Comparison of ENCODE assay signal across 20 cellular contexts in the genomic region with DNA sequence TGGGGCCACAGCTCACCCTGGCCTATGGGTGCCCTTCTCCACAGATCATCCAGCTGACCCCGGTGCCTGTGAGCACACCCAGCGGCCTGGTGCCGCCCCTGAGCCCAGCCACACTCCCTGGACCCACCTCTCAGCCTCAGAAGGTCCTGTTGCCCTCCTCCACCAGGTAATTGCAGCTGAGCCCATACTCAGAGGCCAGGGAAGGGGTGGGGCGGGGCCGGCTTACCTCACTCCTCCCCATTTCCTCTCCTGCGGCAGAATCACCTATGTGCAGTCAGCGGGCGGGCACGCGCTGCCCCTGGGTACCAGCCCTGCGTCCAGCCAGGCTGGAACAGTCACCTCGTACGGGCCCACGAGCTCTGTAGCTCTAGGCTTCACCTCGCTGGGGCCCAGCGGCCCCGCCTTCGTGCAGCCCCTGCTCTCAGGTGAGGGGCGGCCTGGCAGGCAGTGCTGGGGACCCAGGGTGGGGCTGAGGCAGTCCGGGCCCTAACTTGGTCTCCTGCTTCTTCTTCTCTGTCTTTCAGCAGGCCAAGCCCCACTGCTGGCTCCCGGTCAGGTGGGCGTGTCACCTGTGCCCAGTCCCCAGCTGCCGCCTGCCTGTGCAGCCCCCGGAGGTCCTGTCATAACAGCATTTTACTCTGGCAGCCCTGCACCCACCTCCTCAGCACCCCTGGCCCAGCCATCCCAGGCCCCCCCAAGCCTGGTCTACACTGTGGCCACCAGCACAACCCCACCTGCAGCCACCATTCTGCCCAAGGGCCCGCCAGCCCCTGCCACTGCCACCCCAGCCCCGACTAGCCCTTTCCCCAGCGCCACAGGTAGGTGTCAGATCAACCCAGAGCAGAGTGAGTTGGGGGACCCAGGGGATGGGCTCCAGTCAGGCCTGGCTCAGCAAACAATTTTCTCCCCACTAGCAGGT. TPM values are rescaled to one million over a fixed set of nuclear protein-coding genes. Genes with fewer than 3 reads are reported as not detected.
DNase-seq lines count a peak whose midpoint lies in the region; ATAC-seq lines count a peak whose summit lies in the region.
"Had no signal": no experiment of that assay in that cellular context is flagged by ENCODE, and none has a peak within 500 bp of the region (broad histone marks: within the 10 kb centered on the region; RNA-seq: fewer than 3 reads in every experiment).

No MANE protein-coding gene starts in this region.

- peak overlapping the region; percentile 23 for H4K8ac ChIP-seq in neuronal stem cell (ENCODE audit: low read depth, low read length)

- H3K36me3 ChIP-seq in neuronal stem cell (replicated peaks in 1 of 2; ENCODE audit: control insufficient read depth in 2 of 2, insufficient read depth in 2 of 2, low read length in 2 of 2) (peaks cover 83 to 98% of the 10 kb centered on the region in 2 donors), GM23248 (ENCODE audit: low read depth) (peaks cover 8% of the 10 kb centered on the region; the same call in 1 of the 2 replicates)

- no peaks in the 10 kb centered on the region for H4K20me1 ChIP-seq in GM23248 (ENCODE audit: insufficient read depth)

- no peak overlapping the region for H3K9ac ChIP-seq in neuronal stem cell (ENCODE audit: low read depth, low read length, poor library complexity)
- H3K9ac ChIP-seq in GM23248, result no peak overlapping the region
- H3K9ac ChIP-seq: parathyroid adenoma had no signal

- no peak overlapping the region for H4K91ac ChIP-seq in neuronal stem cell (ENCODE audit: low read depth, low read length, poor library complexity)

- no peak overlapping the region for H2AK5ac ChIP-seq in neuronal stem cell (ENCODE audit: low read depth, low read length)

- no peaks in the 10 kb centered on the region for H3K9me3 Mint-ChIP-seq in activated CD4-positive, alpha-beta T cell treated with anti-CD3 and anti-CD28 coated beads, Interleukin-2, amount 10 ng/mL, durations not matched to agents 7 days and 5 days
- no peaks in the 10 kb centered on the region for H3K9me3 Mint-ChIP-seq in activated CD4-positive, alpha-beta T cell treated with anti-CD3 and anti-CD28 coated beads for 36 hours (ENCODE audit: low read depth)
- H3K9me3 Mint-ChIP-seq in central memory CD8-positive, alpha-beta T cell, result no peaks in the 10 kb centered on the region
- H3K9me3 Mint-ChIP-seq: CD14-positive monocyte, IgD-negative memory B cell had no signal

- H2BK120ac ChIP-seq in neuronal stem cell (ENCODE audit: low read depth, low read length), result peak overlapping the region; percentile 41

- ATAC-seq in activated CD4-positive, alpha-beta T cell treated with anti-CD3 and anti-CD28 coated beads for 36 hours, result no peak
- ATAC-seq in central memory CD8-positive, alpha-beta T cell (replicated peaks; ENCODE audit: extremely low read depth, poor library complexity, severe bottlenecking), result no peak
- ATAC-seq in HG02759 (IDR thresholded peaks at IDR 0.05; ENCODE audit: unreplicated experiment), result no peak
- ATAC-seq: body of pancreas, SK-N-SH treated with all-trans-retinoic acid at 6 μM for 48 hours had no signal

- H3K27me3 ChIP-seq in neuronal stem cell (ENCODE audit: control insufficient read depth in 3 of 3, insufficient read depth in 3 of 3, low read depth in 1 of 3, low read length in 3 of 3) (no peaks in the 10 kb centered on the region), GM23248 (replicated peaks; ENCODE audit: insufficient read depth) (no peaks in the 10 kb centered on the region)
- H3K27me3 ChIP-seq: body of pancreas, dorsolateral prefrontal cortex had no signal

- H2BK15ac ChIP-seq in neuronal stem cell (ENCODE audit: low read length), result no peak overlapping the region

- in situ Hi-C loops in GM23248 (cut with MboI), result no loop called here

- peaks cover 23% of the 10 kb centered on the region for H3K36me3 Mint-ChIP-seq in activated CD4-positive, alpha-beta T cell treated with anti-CD3 and anti-CD28 coated beads, Interleukin-2, amount 10 ng/mL, durations not matched to agents 7 days and 5 days (ENCODE audit: low read depth)
- H3K36me3 Mint-ChIP-seq in activated CD4-positive, alpha-beta T cell treated with anti-CD3 and anti-CD28 coated beads for 36 hours (ENCODE audit: low read depth), result peaks cover 21% of the 10 kb centered on the region
- H3K36me3 Mint-ChIP-seq in central memory CD8-positive, alpha-beta T cell (ENCODE audit: insufficient read depth), result peaks cover 16% of the 10 kb centered on the region
- H3K36me3 Mint-ChIP-seq: IgD-negative memory B cell had no signal

- no CpG with 5 or more reads among the region's 27 CpGs for WGBS in neuronal stem cell (ENCODE audit: extremely low coverage in 2 of 2, insufficient read length in 2 of 2, insufficient replicate concordance in 1 of 2), 2 donors
- WGBS in GM23248 (ENCODE audit: low coverage in 1 of 2, low lambda C conversion rate in 2 of 2, missing lambda C conversion rate in 2 of 2), 2 experiments, result 93% methylated on average over 26 to 27 of the region's 27 CpGs

- peak overlapping the region; percentile 9 for H3K27ac Mint-ChIP-seq in activated CD4-positive, alpha-beta T cell treated with anti-CD3 and anti-CD28 coated beads, Interleukin-2, amount 10 ng/mL, durations not matched to agents 7 days and 5 days
- no peak overlapping the region for H3K27ac Mint-ChIP-seq in activated CD4-positive, alpha-beta T cell treated with anti-CD3 and anti-CD28 coated beads for 36 hours
- H3K27ac Mint-ChIP-seq in central memory CD8-positive, alpha-beta T cell (ENCODE audit: low read depth), result peak overlapping the region; percentile 35
- H3K27ac Mint-ChIP-seq: IgD-negative memory B cell had no signal

- intact Hi-C loops in activated CD4-positive, alpha-beta T cell treated with anti-CD3 and anti-CD28 coated beads for 36 hours (cut with DNase I, micrococcal nuclease), result no loop called here

- H3K79me2 ChIP-seq in GM23248 (ENCODE audit: insufficient read depth), result peaks cover 11% of the 10 kb centered on the region; the same call in 1 of the 2 replicates
- H3K79me2 ChIP-seq: parathyroid adenoma had no signal

- no peaks in the 10 kb centered on the region for H3K9me3 ChIP-seq in neuronal stem cell (replicated peaks in 1 of 2; ENCODE audit: control insufficient read depth in 2 of 2, insufficient read depth in 1 of 2, low read depth in 1 of 2, low read length in 2 of 2)
- no peaks in the 10 kb centered on the region for H3K9me3 ChIP-seq in GM23248 (ENCODE audit: low read depth)
- H3K9me3 ChIP-seq: A549, body of pancreas had no signal

- peak overlapping the region; percentile 56 for H3K23ac ChIP-seq in neuronal stem cell (ENCODE audit: low read depth, low read length, poor library complexity)

- POLR2A ChIA-PET in activated CD4-positive, alpha-beta T cell treated with anti-CD3 and anti-CD28 coated beads, Interleukin-2, amount 10 ng/mL, durations not matched to agents 7 days and 5 days (lab: Charles Lee), result no interaction called here
- POLR2A ChIA-PET in activated CD4-positive, alpha-beta T cell treated with anti-CD3 and anti-CD28 coated beads for 36 hours (lab: Charles Lee), result no interaction called here

- H3K27ac ChIP-seq in neuronal stem cell (replicated peaks; ENCODE audit: low read length), result no peak overlapping the region
- H3K27ac ChIP-seq in GM23248, result no peak overlapping the region
- H3K27ac ChIP-seq: A549, body of pancreas, parathyroid adenoma, skin epidermis had no signal

- H3K4me1 ChIP-seq in neuronal stem cell (ENCODE audit: control insufficient read depth in 2 of 2, insufficient read depth in 1 of 2, low read depth in 1 of 2, low read length in 2 of 2), result no peaks in the 10 kb centered on the region
- no peaks in the 10 kb centered on the region for H3K4me1 ChIP-seq in GM23248 (ENCODE audit: insufficient read depth)
- H3K4me1 ChIP-seq: body of pancreas, parathyroid adenoma had no signal

- no peaks in the 10 kb centered on the region for H3K27me3 Mint-ChIP-seq in activated CD4-positive, alpha-beta T cell treated with anti-CD3 and anti-CD28 coated beads, Interleukin-2, amount 10 ng/mL, durations not matched to agents 7 days and 5 days
- H3K27me3 Mint-ChIP-seq in activated CD4-positive, alpha-beta T cell treated with anti-CD3 and anti-CD28 coated beads for 36 hours, result no peaks in the 10 kb centered on the region
- no peaks in the 10 kb centered on the region for H3K27me3 Mint-ChIP-seq in central memory CD8-positive, alpha-beta T cell
- H3K27me3 Mint-ChIP-seq: IgD-negative memory B cell had no signal

- no peak overlapping the region for H3K4ac ChIP-seq in neuronal stem cell (ENCODE audit: low read length)

- no peaks in the 10 kb centered on the region for H3K9me2 ChIP-seq in GM23248 (ENCODE audit: insufficient read depth)

- H3K4me3 Mint-ChIP-seq in activated CD4-positive, alpha-beta T cell treated with anti-CD3 and anti-CD28 coated beads, Interleukin-2, amount 10 ng/mL, durations not matched to agents 7 days and 5 days, result no peak overlapping the region
- no peak overlapping the region for H3K4me3 Mint-ChIP-seq in activated CD4-positive, alpha-beta T cell treated with anti-CD3 and anti-CD28 coated beads for 36 hours
- no peak overlapping the region for H3K4me3 Mint-ChIP-seq in central memory CD8-positive, alpha-beta T cell
- H3K4me3 Mint-ChIP-seq: CD14-positive monocyte, IgD-negative memory B cell had no signal

- H3K4me2 ChIP-seq in neuronal stem cell (ENCODE audit: insufficient read depth, low read length, poor library complexity, severe bottlenecking) (no peak overlapping the region), GM23248 (ENCODE audit: unreplicated experiment) (no peak overlapping the region)
- H3K4me2 ChIP-seq: A549 had no signal

- H3F3A ChIP-seq in GM23248 (ENCODE audit: insufficient read depth), result no peaks in the 10 kb centered on the region

- H3K79me1 ChIP-seq in neuronal stem cell (ENCODE audit: low read depth, low read length), result peaks cover 14% of the 10 kb centered on the region

- no peak overlapping the region for H3K14ac ChIP-seq in neuronal stem cell (ENCODE audit: low read length)

- DNase-seq in activated CD4-positive, alpha-beta T cell treated with anti-CD3 and anti-CD28 coated beads, Interleukin-2, amount 10 ng/mL, durations not matched to agents 7 days and 5 days, result no peak
- DNase-seq in activated CD4-positive, alpha-beta T cell treated with anti-CD3 and anti-CD28 coated beads for 36 hours, result no peak
- no peak for DNase-seq in central memory CD8-positive, alpha-beta T cell (ENCODE audit: low spot score in 2 of 2)
- no peak for DNase-seq in neuronal stem cell (ENCODE audit: low spot score)
- no peak for DNase-seq in GM23248
- DNase-seq: activated gamma-delta T cell treated with Interleukin-2 at 50 U/mL for 16 hours, DMS79 treated with DMSO at 0.1 percent for 48 hours, MV-4-11, NCI-H2081 treated with DMSO at 0.1 percent for 48 hours, NCI-H526 treated with DMSO at 0.1 percent for 48 hours had no signal

- peak overlapping the region; percentile 77 for H2BK5ac ChIP-seq in neuronal stem cell (ENCODE audit: low read length)

- CTCF ChIA-PET in activated CD4-positive, alpha-beta T cell treated with anti-CD3 and anti-CD28 coated beads, Interleukin-2, amount 10 ng/mL, durations not matched to agents 7 days and 5 days (lab: Charles Lee), result interaction anchor here (1.1 to 1.8 kb wide), 3 partner anchors 36 to 153 kb away, joined by 3 to 6 read pairs (median 4); no protein-coding TSS in a partner anchor
- CTCF ChIA-PET in activated CD4-positive, alpha-beta T cell treated with anti-CD3 and anti-CD28 coated beads for 36 hours (lab: Charles Lee), result interaction anchor here (0.6 kb wide), 1 partner anchor 84 kb away, joined by 4 read pairs; no protein-coding TSS in a partner anchor

- H3K18ac ChIP-seq in neuronal stem cell (ENCODE audit: low read length), result no peak overlapping the region

- H2AFZ ChIP-seq in neuronal stem cell (ENCODE audit: low read length) (no peak overlapping the region), GM23248 (no peak overlapping the region)
- H2AFZ ChIP-seq: parathyroid adenoma had no signal

- H2BK12ac ChIP-seq in neuronal stem cell (ENCODE audit: low read length), result peak overlapping the region; percentile 17

- H3K4me3 ChIP-seq in neuronal stem cell (ENCODE audit: low read length in 2 of 2) (no peak overlapping the region), GM23248 (no peak overlapping the region)
- H3K4me3 ChIP-seq: A549, body of pancreas, dorsolateral prefrontal cortex, skin epidermis had no signal

- H3K4me1 Mint-ChIP-seq in activated CD4-positive, alpha-beta T cell treated with anti-CD3 and anti-CD28 coated beads, Interleukin-2, amount 10 ng/mL, durations not matched to agents 7 days and 5 days, result peaks cover 15% of the 10 kb centered on the region
- no peaks in the 10 kb centered on the region for H3K4me1 Mint-ChIP-seq in activated CD4-positive, alpha-beta T cell treated with anti-CD3 and anti-CD28 coated beads for 36 hours
- H3K4me1 Mint-ChIP-seq in central memory CD8-positive, alpha-beta T cell, result peaks cover 12% of the 10 kb centered on the region

RNA-seq across cellular contexts. Expression of a gene that starts 9.6 kb away (rescaled TPM):
- under 1 TPM; 0.54 to 0.62 TPM for total RNA-seq in activated CD4-positive, alpha-beta T cell treated with anti-CD3 and anti-CD28 coated beads, Interleukin-2, amount 10 ng/mL, durations not matched to agents 7 days and 5 days
- total RNA-seq in activated CD4-positive, alpha-beta T cell treated with anti-CD3 and anti-CD28 coated beads for 36 hours, result 1 to 10 TPM in 1 of 2 experiments, under 1 TPM in 1; 0.63 to 1.0 TPM
- 2.2 TPM for polyA plus RNA-seq in neuronal stem cell (2013, experiment 1 of 2)
- 2.0 TPM for polyA plus RNA-seq in neuronal stem cell (2013, experiment 2 of 2)
- 1.1 TPM in 1 of 2 replicates, not detected in the other for total RNA-seq in GM23248 (2014; rRNA removed; shearing (Covaris generic))
- 0.84 and 1.1 TPM in 2 replicates for polyA plus RNA-seq in GM23248 (2016; fragmentation: Nextera tagmentation; extraction: Ambion mirVana)
- total RNA-seq: mononuclear cell had no signal

RNA-seq across cellular contexts. Expression of a gene that starts 10.1 kb away (rescaled TPM):
- total RNA-seq in activated CD4-positive, alpha-beta T cell treated with anti-CD3 and anti-CD28 coated beads, Interleukin-2, amount 10 ng/mL, durations not matched to agents 7 days and 5 days, result 10 to 100 TPM; 43.5 to 46.6 TPM
- total RNA-seq in activated CD4-positive, alpha-beta T cell treated with anti-CD3 and anti-CD28 coated beads for 36 hours, result 10 to 100 TPM; 43.4 to 53.9 TPM
- 134 TPM for polyA plus RNA-seq in neuronal stem cell (2013, experiment 1 of 2)
- polyA plus RNA-seq in neuronal stem cell (2013, experiment 2 of 2), result 128 TPM
- 22.5 and 26.0 TPM in 2 replicates for total RNA-seq in GM23248 (2014; rRNA removed; shearing (Covaris generic))
- polyA plus RNA-seq in GM23248 (2016; fragmentation: Nextera tagmentation; extraction: Ambion mirVana), result 19.4 and 22.1 TPM in 2 replicates

RNA-seq across cellular contexts. Expression of a gene that starts 20.8 kb away (rescaled TPM):
- not detected for total RNA-seq in activated CD4-positive, alpha-beta T cell treated with anti-CD3 and anti-CD28 coated beads, Interleukin-2, amount 10 ng/mL, durations not matched to agents 7 days and 5 days
- under 1 TPM; 0.53 to 0.69 TPM for total RNA-seq in activated CD4-positive, alpha-beta T cell treated with anti-CD3 and anti-CD28 coated beads for 36 hours
- polyA plus RNA-seq in neuronal stem cell (2013, experiment 1 of 2), result 0.61 TPM
- polyA plus RNA-seq in neuronal stem cell (2013, experiment 2 of 2), result 0.79 TPM
- total RNA-seq in GM23248 (2014; rRNA removed; shearing (Covaris generic)), result not detected in 2 replicates
- polyA plus RNA-seq in GM23248 (2016; fragmentation: Nextera tagmentation; extraction: Ambion mirVana), result not detected in 2 replicates
- total RNA-seq: body of pancreas, mononuclear cell had no signal
- polyA plus RNA-seq: CD14-positive monocyte, IgD-negative memory B cell had no signal

RNA-seq across cellular contexts. Expression of a gene that starts 23.2 kb away (rescaled TPM):
- 10 to 100 TPM; 69.3 to 81.0 TPM for total RNA-seq in activated CD4-positive, alpha-beta T cell treated with anti-CD3 and anti-CD28 coated beads, Interleukin-2, amount 10 ng/mL, durations not matched to agents 7 days and 5 days
- 10 to 100 TPM; 62.8 to 66.3 TPM for total RNA-seq in activated CD4-positive, alpha-beta T cell treated with anti-CD3 and anti-CD28 coated beads for 36 hours
- polyA plus RNA-seq in neuronal stem cell (2013, experiment 1 of 2), result 38.5 TPM
- 37.8 TPM for polyA plus RNA-seq in neuronal stem cell (2013, experiment 2 of 2)
- total RNA-seq in GM23248 (2014; rRNA removed; shearing (Covaris generic)), result 17.5 and 22.3 TPM in 2 replicates
- 7.8 and 8.3 TPM in 2 replicates for polyA plus RNA-seq in GM23248 (2016; fragmentation: Nextera tagmentation; extraction: Ambion mirVana)

RNA-seq across cellular contexts. Expression of a gene that starts 33.1 kb away (rescaled TPM):
- 1 to 10 TPM; 3.3 to 3.7 TPM for total RNA-seq in activated CD4-positive, alpha-beta T cell treated with anti-CD3 and anti-CD28 coated beads, Interleukin-2, amount 10 ng/mL, durations not matched to agents 7 days and 5 days
- total RNA-seq in activated CD4-positive, alpha-beta T cell treated with anti-CD3 and anti-CD28 coated beads for 36 hours, result 1 to 10 TPM; 5.2 to 5.3 TPM
- 11.4 TPM for polyA plus RNA-seq in neuronal stem cell (2013, experiment 1 of 2)
- 12.1 TPM for polyA plus RNA-seq in neuronal stem cell (2013, experiment 2 of 2)
- 26.6 and 28.5 TPM in 2 replicates for total RNA-seq in GM23248 (2014; rRNA removed; shearing (Covaris generic))
- 5.4 and 5.5 TPM in 2 replicates for polyA plus RNA-seq in GM23248 (2016; fragmentation: Nextera tagmentation; extraction: Ambion mirVana)
